ENCODE assay signal across 8 cellular contexts in genomic region chr4:176902710-176903323, GRCh38.
A peak's percentile ranks its signal among the peaks of the same experiment; 100 is the strongest.
DNase-seq lines count a peak whose midpoint lies in the region; ATAC-seq and TF ChIP-seq lines count a peak whose summit lies in the region.

No MANE protein-coding gene starts in this region.

- TF ChIP-seq CTCF in choroid plexus epithelial cell (conservative IDR thresholded peaks at IDR 0.05; ENCODE audit: low read depth, low read length) (no peak), right atrium auricular region (IDR thresholded peaks at IDR 0.05) (no peak)

- H3K36me3 ChIP-seq in right atrium auricular region: no peaks in the 10 kb centered on the region

- no peak overlapping the region for H3K27ac ChIP-seq in right atrium auricular region

- no peaks in the 10 kb centered on the region for H3K27me3 ChIP-seq in right atrium auricular region

- H3K4me3 ChIP-seq in choroid plexus epithelial cell (ENCODE audit: low read depth, low read length): peak overlapping the region; percentile 20
- H3K4me3 ChIP-seq in right atrium auricular region: no peak overlapping the region

- DNase-seq in EH (ENCODE audit: low read depth) (peak; percentile 96), choroid plexus epithelial cell (ENCODE audit: low read depth) (peak; percentile 94), NCI-H2171 (lab: John Stamatoyannopoulos, UW) (no peak), right atrium auricular region (ENCODE audit: low spot score) (no peak), NCI-H1105 (lab: John Stamatoyannopoulos, UW) (no peak), NCI-H128 (lab: John Stamatoyannopoulos, UW; ENCODE audit: unreplicated experiment) (no peak)

- ATAC-seq in GM21390 (IDR thresholded peaks at IDR 0.05; ENCODE audit: unreplicated experiment) (peak; percentile 97), HG03521 (IDR thresholded peaks at IDR 0.05; ENCODE audit: unreplicated experiment) (peak; percentile 97)

- no peaks in the 10 kb centered on the region for H3K4me1 ChIP-seq in right atrium auricular region

- H3K9me3 ChIP-seq in right atrium auricular region: no peaks in the 10 kb centered on the region

Comparison
In these comparisons a context has a peak if more than half of its experiments do, and no peak if none do; other contexts are left out.
1. DNase-seq: peak in EH (single experiment) and choroid plexus epithelial cell (single experiment); none in NCI-H2171 (single experiment), right atrium auricular region (single experiment), NCI-H1105 (single experiment) and NCI-H128 (single experiment).